13 cellular contexts compared by ENCODE assay signal in genomic region chr14:71554323-71554722, GRCh38.
DNase-seq lines count a peak whose midpoint lies in the region; ATAC-seq and TF ChIP-seq lines count a peak whose summit lies in the region.
"Had no signal": no experiment of that assay in that cellular context is flagged by ENCODE, and none has a peak within 500 bp of the region (broad histone marks: within the 10 kb centered on the region; RNA-seq: fewer than 3 reads in every experiment).

No MANE protein-coding gene starts in this region.

- CTCF ChIA-PET in naive thymus-derived CD4-positive, alpha-beta T cell (lab: Charles Lee) = no interaction called here

- POLR2A ChIA-PET in naive thymus-derived CD4-positive, alpha-beta T cell (lab: Charles Lee) = no interaction called here

- H3K4me3 Mint-ChIP-seq in T-helper 2 cell treated with Interferon-gamma antibody and Interleukin-4, amounts not matched to agents 5 μg/mL and 100 μg/mL, for 36 hours = no peak overlapping the region
- peak overlapping the region in 9 of 10 donors; percentile 12 to 88 (median 79) for H3K4me3 Mint-ChIP-seq in naive thymus-derived CD4-positive, alpha-beta T cell

- H3K36me3 ChIP-seq in naive thymus-derived CD4-positive, alpha-beta T cell (ENCODE audit: control insufficient read depth in 2 of 3, insufficient read depth in 3 of 3, low read length in 3 of 3) = no peaks in the 10 kb centered on the region
- H3K36me3 ChIP-seq: tibial artery had no signal

- peak; percentile 19 for ATAC-seq in GM19468 (IDR thresholded peaks at IDR 0.05; ENCODE audit: extremely low read depth, unreplicated experiment)
- no peak for ATAC-seq in naive thymus-derived CD4-positive, alpha-beta T cell
- no peak for ATAC-seq in Right ventricle myocardium inferior
- no peak for ATAC-seq in HG03571 (IDR thresholded peaks at IDR 0.05; ENCODE audit: unreplicated experiment)
- ATAC-seq: A549 had no signal

- H3K27me3 ChIP-seq in naive thymus-derived CD4-positive, alpha-beta T cell (ENCODE audit: control insufficient read depth in 2 of 2, insufficient read depth in 2 of 2, low read length in 2 of 2) = no peaks in the 10 kb centered on the region
- no peaks in the 10 kb centered on the region for H3K27me3 ChIP-seq in dorsolateral prefrontal cortex
- H3K27me3 ChIP-seq: tibial artery had no signal

- peaks cover 30 to 43% of the 10 kb centered on the region in 2 donors for H3K4me1 ChIP-seq in naive thymus-derived CD4-positive, alpha-beta T cell (ENCODE audit: control insufficient read depth in 2 of 2, insufficient read depth in 2 of 2, low read length in 2 of 2)
- H3K4me1 ChIP-seq: A549 had no signal

- no peaks in the 10 kb centered on the region for H3K9me3 ChIP-seq in naive thymus-derived CD4-positive, alpha-beta T cell (ENCODE audit: control insufficient read depth in 2 of 3, low read length in 3 of 3)
- H3K9me3 ChIP-seq: A549, tibial artery had no signal

- DNase-seq in activated CD4-positive, alpha-beta T cell treated with anti-CD3 and anti-CD28 coated beads for 48 hours = peak; percentile 16
- no peak for DNase-seq in activated CD4-positive, alpha-beta T cell treated with anti-CD3 and anti-CD28 coated beads for 1 hour
- peak; percentile 8 for DNase-seq in T-helper 2 cell treated with Interferon-gamma antibody and Interleukin-4, amounts not matched to agents 5 μg/mL and 100 μg/mL, for 36 hours (ENCODE audit: low spot score)
- no peak for DNase-seq in naive thymus-derived CD4-positive, alpha-beta T cell
- no peak for DNase-seq in dorsolateral prefrontal cortex
- no peak for DNase-seq in Right ventricle myocardium inferior (ENCODE audit: missing footprints)
- DNase-seq: DMS79 treated with DMSO at 0.1 percent for 48 hours, IMR-90, NCI-H187 treated with DMSO at 0.1 percent for 48 hours, tibial artery had no signal

- H3K36me3 Mint-ChIP-seq in T-helper 2 cell treated with Interferon-gamma antibody and Interleukin-4, amounts not matched to agents 5 μg/mL and 100 μg/mL, for 36 hours (ENCODE audit: low read depth) = peaks cover 19% of the 10 kb centered on the region
- H3K36me3 Mint-ChIP-seq in naive thymus-derived CD4-positive, alpha-beta T cell = peaks cover 0 to 19% (median 0%) of the 10 kb centered on the region in 5 donors

- intact Hi-C loops in naive thymus-derived CD4-positive, alpha-beta T cell (cut with micrococcal nuclease) = loop anchor here in 1 of 2 donors (2.0 kb wide), 1 partner anchor 40 kb away; no protein-coding TSS in a partner anchor
- intact Hi-C loops in dorsolateral prefrontal cortex (cut with DNase I) = no loop called here
- intact Hi-C loops in Right ventricle myocardium inferior (cut with DNase I) = no loop called here

- H3K9me3 Mint-ChIP-seq in T-helper 2 cell treated with Interferon-gamma antibody and Interleukin-4, amounts not matched to agents 5 μg/mL and 100 μg/mL, for 36 hours = peaks cover 8% of the 10 kb centered on the region
- no peaks in the 10 kb centered on the region for H3K9me3 Mint-ChIP-seq in naive thymus-derived CD4-positive, alpha-beta T cell

- H3K27ac Mint-ChIP-seq in T-helper 2 cell treated with Interferon-gamma antibody and Interleukin-4, amounts not matched to agents 5 μg/mL and 100 μg/mL, for 36 hours = peak overlapping the region; percentile 55
- peak overlapping the region; percentile 61 to 99 (median 93) for H3K27ac Mint-ChIP-seq in naive thymus-derived CD4-positive, alpha-beta T cell

- H3K4me1 Mint-ChIP-seq in T-helper 2 cell treated with Interferon-gamma antibody and Interleukin-4, amounts not matched to agents 5 μg/mL and 100 μg/mL, for 36 hours (ENCODE audit: low read depth) = peaks cover 76% of the 10 kb centered on the region
- H3K4me1 Mint-ChIP-seq in naive thymus-derived CD4-positive, alpha-beta T cell = peaks cover 40 to 88% (median 75%) of the 10 kb centered on the region in 7 donors

- TF ChIP-seq CTCF in dorsolateral prefrontal cortex (IDR thresholded peaks at IDR 0.05 in 54 of 56, conservative IDR thresholded peaks at IDR 0.05 in 2 of 56; ENCODE audit: low read depth in 1 of 56, partially characterized antibody in 56 of 56) = no peak

- H3K4me3 ChIP-seq in naive thymus-derived CD4-positive, alpha-beta T cell (ENCODE audit: low read length) = no peak overlapping the region
- H3K4me3 ChIP-seq in dorsolateral prefrontal cortex = no peak overlapping the region
- H3K4me3 ChIP-seq: A549, tibial artery had no signal

- H3K27me3 Mint-ChIP-seq in T-helper 2 cell treated with Interferon-gamma antibody and Interleukin-4, amounts not matched to agents 5 μg/mL and 100 μg/mL, for 36 hours (ENCODE audit: low read depth) = no peaks in the 10 kb centered on the region
- no peaks in the 10 kb centered on the region for H3K27me3 Mint-ChIP-seq in naive thymus-derived CD4-positive, alpha-beta T cell

- H3K27ac ChIP-seq in naive thymus-derived CD4-positive, alpha-beta T cell (ENCODE audit: low read depth, low read length) = peak overlapping the region; percentile 82
- H3K27ac ChIP-seq in dorsolateral prefrontal cortex = peak overlapping the region in 15 of 59 donors; percentile 2 to 73 (median 25)
- H3K27ac ChIP-seq: A549, tibial artery had no signal

Comparison
In these comparisons a context has a peak if more than half of its experiments do, and no peak if none do; other contexts are left out.
1. DNase-seq: peak in activated CD4-positive, alpha-beta T cell treated with anti-CD3 and anti-CD28 coated beads for 48 hours (single experiment) and T-helper 2 cell treated with Interferon-gamma antibody and Interleukin-4, amounts not matched to agents 5 μg/mL and 100 μg/mL, for 36 hours (single experiment); none in activated CD4-positive, alpha-beta T cell treated with anti-CD3 and anti-CD28 coated beads for 1 hour (single experiment), naive thymus-derived CD4-positive, alpha-beta T cell (0 of 9), dorsolateral prefrontal cortex (0 of 10) and Right ventricle myocardium inferior (single experiment).